In genomic region chr10:101029520-101030309, GRCh38 we compare ENCODE assay signal across 13 cellular contexts. TPM values are rescaled to one million over a fixed set of nuclear protein-coding genes. Genes with fewer than 3 reads are reported as not detected.
DNase-seq lines count a peak whose midpoint lies in the region; ATAC-seq and TF ChIP-seq lines count a peak whose summit lies in the region.
"Had no signal": no experiment of that assay in that cellular context is flagged by ENCODE, and none has a peak within 500 bp of the region (broad histone marks: within the 10 kb centered on the region; RNA-seq: fewer than 3 reads in every experiment).

No MANE protein-coding gene starts in this region.

- no peak overlapping the region for H3K4me3 ChIP-seq in cardiac muscle cell
- no peak overlapping the region for H3K4me3 ChIP-seq in fibroblast of the aortic adventitia (ENCODE audit: low read depth, low read length)
- no peak overlapping the region for H3K4me3 ChIP-seq in vagina

- H3K4me1 ChIP-seq in cardiac muscle cell (ENCODE audit: low read depth): peaks cover 27% of the 10 kb centered on the region
- H3K4me1 ChIP-seq in vagina: peaks cover 43% of the 10 kb centered on the region

- TF ChIP-seq CTCF in cardiac muscle cell (IDR thresholded peaks at IDR 0.05; ENCODE audit: low read depth, low read length) (peak; percentile 15), fibroblast of the aortic adventitia (IDR thresholded peaks at IDR 0.05; ENCODE audit: insufficient read depth, low read length) (peak; percentile 16), vagina (IDR thresholded peaks at IDR 0.05) (no peak), omental fat pad (IDR thresholded peaks at IDR 0.05) (no peak)

- DNase-seq in cardiac muscle cell (ENCODE audit: low read depth in 1 of 2, low spot score in 1 of 2): peak in 1 of 2 donors; percentile 32
- no peak for DNase-seq in Right ventricle myocardium inferior (ENCODE audit: missing footprints)
- DNase-seq in SK-MEL-5 (ENCODE audit: low read depth, low spot score): peak; percentile 36
- no peak for DNase-seq in fibroblast of the aortic adventitia (ENCODE audit: low read depth)
- no peak for DNase-seq in vagina (ENCODE audit: extremely low spot score in 2 of 2)
- no peak for DNase-seq in occipital lobe (lab: John Stamatoyannopoulos, UW)
- DNase-seq in omental fat pad (ENCODE audit: low spot score): no peak
- DNase-seq in activated CD4-positive, alpha-beta T cell treated with anti-CD3 and anti-CD28 coated beads for 4 hours: no peak
- DNase-seq: activated CD4-positive, CD25-positive, alpha-beta regulatory T cell treated with anti-CD3 and anti-CD28 coated beads, Interleukin-2, amount 50 U/mL, for 72 hours; NCI-H1048; NCI-H526 treated with DMSO at 0.1 percent for 48 hours; transverse colon had no signal

- no peaks in the 10 kb centered on the region for H3K36me3 ChIP-seq in cardiac muscle cell
- peaks cover 0 to 4% of the 10 kb centered on the region in 2 donors for H3K36me3 ChIP-seq in vagina
- H3K36me3 ChIP-seq: transverse colon had no signal

- no peak for TF ChIP-seq POLR2A in vagina (IDR thresholded peaks at IDR 0.05)

- in situ Hi-C loops in SK-MEL-5 (cut with HindIII; ENCODE audit: low pct_unique_long_range_greater_than_20kb, low sequenced_read_pairs): no loop called here

- ATAC-seq in Right ventricle myocardium inferior: no peak
- no peak for ATAC-seq in omental fat pad (ENCODE audit: low FRiP score)

- H3K27ac ChIP-seq in cardiac muscle cell (no peak overlapping the region), vagina (peak overlapping the region; percentile 2)

- H3K9me3 ChIP-seq in cardiac muscle cell (ENCODE audit: low read depth) (no peaks in the 10 kb centered on the region), vagina (no peaks in the 10 kb centered on the region)
- H3K9me3 ChIP-seq: ascending aorta, transverse colon had no signal

- no peaks in the 10 kb centered on the region for H3K27me3 ChIP-seq in cardiac muscle cell
- no peaks in the 10 kb centered on the region for H3K27me3 ChIP-seq in vagina
- H3K27me3 ChIP-seq: ascending aorta, transverse colon had no signal

- intact Hi-C loops in Right ventricle myocardium inferior (cut with DNase I): loop anchor here (5.0 kb wide), 1 partner anchor 42 kb away; the partner anchor contains the start of genes MRPL43 and TWNK
- intact Hi-C loops in vagina (cut with DNase I): no loop called here

RNA-seq across cellular contexts. Expression of gene PDZD7, which starts 1.2 kb away (rescaled TPM):
- total RNA-seq in cardiac muscle cell: 1.3 and 4.5 TPM in 2 replicates
- 2.4 and 7.7 TPM in 2 replicates for polyA plus RNA-seq in cardiac muscle cell
- 0.22 TPM for total RNA-seq in Right ventricle myocardium inferior
- total RNA-seq in SK-MEL-5 (2014; rRNA removed; shearing (Covaris generic)): 0.74 and 1.5 TPM in 2 replicates
- 0.98 and 1.5 TPM in 2 replicates for polyA plus RNA-seq in SK-MEL-5 (2015; cell fraction: cytosol; rRNA removed)
- polyA plus RNA-seq in SK-MEL-5 (2015; cell fraction: nucleus; rRNA removed): 2.0 and 6.2 TPM in 2 replicates
- 0.16 and 0.27 TPM in 2 replicates for total RNA-seq in fibroblast of the aortic adventitia (ENCODE audit: low replicate concordance)
- 1.5 TPM for total RNA-seq in vagina
- total RNA-seq in occipital lobe: 4.5 TPM
- total RNA-seq in omental fat pad: 1 to 10 TPM in 1 of 4 donors, under 1 TPM in 3; 0.12 to 3.3 (median 0.30) TPM

RNA-seq across cellular contexts. Expression of gene SFXN3, which starts 1.3 kb away (rescaled TPM):
- 32.7 and 37.8 TPM in 2 replicates for total RNA-seq in cardiac muscle cell
- 23.3 and 23.4 TPM in 2 replicates for polyA plus RNA-seq in cardiac muscle cell
- total RNA-seq in Right ventricle myocardium inferior: 14.1 TPM
- total RNA-seq in SK-MEL-5 (2014; rRNA removed; shearing (Covaris generic)): 66.8 and 76.9 TPM in 2 replicates
- polyA plus RNA-seq in SK-MEL-5 (2015; cell fraction: cytosol; rRNA removed): 47.4 and 52.3 TPM in 2 replicates
- polyA plus RNA-seq in SK-MEL-5 (2015; cell fraction: nucleus; rRNA removed): 148 and 158 TPM in 2 replicates
- 56.6 and 83.2 TPM in 2 replicates for total RNA-seq in fibroblast of the aortic adventitia (ENCODE audit: low replicate concordance)
- total RNA-seq in vagina: 95.0 TPM
- total RNA-seq in occipital lobe: 44.0 TPM
- total RNA-seq in omental fat pad: 10 to 100 TPM; 54.8 to 97.3 (median 71.2) TPM

RNA-seq across cellular contexts. Expression of gene LZTS2, which starts 30.1 kb away (rescaled TPM):
- total RNA-seq in cardiac muscle cell: 156 and 168 TPM in 2 replicates
- polyA plus RNA-seq in cardiac muscle cell: 128 and 129 TPM in 2 replicates
- 43.4 TPM for total RNA-seq in Right ventricle myocardium inferior
- 37.1 and 41.0 TPM in 2 replicates for total RNA-seq in SK-MEL-5 (2014; rRNA removed; shearing (Covaris generic))
- 54.4 and 60.9 TPM in 2 replicates for polyA plus RNA-seq in SK-MEL-5 (2015; cell fraction: cytosol; rRNA removed)
- polyA plus RNA-seq in SK-MEL-5 (2015; cell fraction: nucleus; rRNA removed): 89.4 and 107 TPM in 2 replicates
- total RNA-seq in fibroblast of the aortic adventitia (ENCODE audit: low replicate concordance): 91.7 and 175 TPM in 2 replicates
- 99.4 TPM for total RNA-seq in vagina
- 15.4 TPM for total RNA-seq in occipital lobe
- 10 to 100 TPM; 59.4 to 98.0 (median 72.6) TPM for total RNA-seq in omental fat pad

RNA-seq across cellular contexts. Expression of gene KAZALD1, which starts 32.1 kb away (rescaled TPM):
- total RNA-seq in cardiac muscle cell: 50.1 and 52.9 TPM in 2 replicates
- polyA plus RNA-seq in cardiac muscle cell: 18.2 and 27.5 TPM in 2 replicates
- 4.8 TPM for total RNA-seq in Right ventricle myocardium inferior
- total RNA-seq in SK-MEL-5 (2014; rRNA removed; shearing (Covaris generic)): 1.9 and 2.3 TPM in 2 replicates
- 3.7 and 4.6 TPM in 2 replicates for polyA plus RNA-seq in SK-MEL-5 (2015; cell fraction: cytosol; rRNA removed)
- 1.7 and 6.7 TPM in 2 replicates for polyA plus RNA-seq in SK-MEL-5 (2015; cell fraction: nucleus; rRNA removed)
- total RNA-seq in fibroblast of the aortic adventitia (ENCODE audit: low replicate concordance): 62.4 and 71.5 TPM in 2 replicates
- total RNA-seq in vagina: 4.2 TPM
- 1.4 TPM for total RNA-seq in occipital lobe
- 10 to 100 TPM in 1 of 4 donors, 1 to 10 TPM in 2, under 1 TPM in 1; 0.72 to 15.0 (median 1.6) TPM for total RNA-seq in omental fat pad

RNA-seq across cellular contexts. Expression of gene TWNK, which starts 42.4 kb away (rescaled TPM):
- 6.1 and 7.6 TPM in 2 replicates for total RNA-seq in cardiac muscle cell
- polyA plus RNA-seq in cardiac muscle cell: 6.9 and 12.3 TPM in 2 replicates
- 6.6 TPM for total RNA-seq in Right ventricle myocardium inferior
- total RNA-seq in SK-MEL-5 (2014; rRNA removed; shearing (Covaris generic)): 14.7 and 14.8 TPM in 2 replicates
- polyA plus RNA-seq in SK-MEL-5 (2015; cell fraction: cytosol; rRNA removed): 25.0 and 30.5 TPM in 2 replicates
- 17.7 and 26.1 TPM in 2 replicates for polyA plus RNA-seq in SK-MEL-5 (2015; cell fraction: nucleus; rRNA removed)
- total RNA-seq in fibroblast of the aortic adventitia (ENCODE audit: low replicate concordance): 4.1 and 4.8 TPM in 2 replicates
- 5.2 TPM for total RNA-seq in vagina
- total RNA-seq in occipital lobe: 4.7 TPM
- 10 to 100 TPM in 1 of 4 donors, 1 to 10 TPM in 3; 4.6 to 20.8 (median 6.9) TPM for total RNA-seq in omental fat pad

Comparison
In these comparisons a context has a peak if more than half of its experiments do, and no peak if none do; other contexts are left out.
1. CTCF ChIP-seq: peak in cardiac muscle cell (single experiment) and fibroblast of the aortic adventitia (single experiment); none in vagina (0 of 3) and omental fat pad (0 of 3).